8 cellular contexts compared by ENCODE assay signal in the genomic region with DNA sequence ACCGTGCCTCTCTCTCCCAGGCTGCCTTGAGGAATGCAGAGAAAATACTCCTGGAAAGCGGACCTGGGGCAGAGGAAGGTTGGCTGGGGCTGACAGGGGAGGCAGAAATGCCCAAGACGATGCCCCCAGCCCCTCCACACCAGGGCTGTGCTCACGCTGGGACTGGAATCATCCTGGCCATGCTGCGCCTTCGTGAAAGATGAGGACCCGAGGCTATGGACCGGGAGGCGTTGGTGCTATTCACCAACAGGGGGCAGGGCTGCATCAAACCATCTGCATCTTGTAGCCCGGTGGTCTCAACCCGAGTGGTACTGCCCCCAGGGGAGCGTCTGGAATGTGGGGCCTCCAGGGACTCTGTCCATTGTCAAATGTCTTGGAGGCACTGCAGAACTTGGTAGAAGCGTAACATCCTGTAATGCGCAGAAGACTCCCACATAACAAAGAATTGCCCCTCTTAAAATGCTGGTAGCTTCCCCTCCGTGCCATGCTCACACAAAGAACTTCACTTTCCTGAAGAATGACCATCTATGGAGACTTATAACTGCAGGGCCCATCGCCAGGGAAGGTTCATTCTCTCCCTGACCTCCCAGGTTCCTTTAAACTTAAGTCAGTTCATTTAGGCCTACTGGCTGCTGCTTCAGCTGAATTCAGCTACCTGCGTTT.
DNase-seq lines count a peak whose midpoint lies in the region; ATAC-seq and TF ChIP-seq lines count a peak whose summit lies in the region.

No MANE protein-coding gene starts in this region.

- no peaks in the 10 kb centered on the region for H3K79me1 ChIP-seq in neuronal stem cell (ENCODE audit: low read depth, low read length)

- ATAC-seq in esophagus mucosa (no peak), gastroesophageal sphincter (no peak)

- H3K4me2 ChIP-seq in neuronal stem cell (ENCODE audit: insufficient read depth, low read length, poor library complexity, severe bottlenecking) = no peak overlapping the region

- peak; percentile 42 for DNase-seq in NCI-H1105 treated with DMSO at 0.1 percent for 48 hours (lab: John Stamatoyannopoulos, UW)
- DNase-seq in NCI-H1105 (lab: John Stamatoyannopoulos, UW) = no peak
- peak; percentile 37 for DNase-seq in KBM-7
- no peak for DNase-seq in brain microvascular endothelial cell
- DNase-seq in neuronal stem cell (ENCODE audit: low spot score) = peak; percentile 78
- DNase-seq in effector memory CD4-positive, alpha-beta T cell = no peak

- no peak overlapping the region for H4K91ac ChIP-seq in neuronal stem cell (ENCODE audit: low read depth, low read length, poor library complexity)

- TF ChIP-seq CTCF in brain microvascular endothelial cell (IDR thresholded peaks at IDR 0.05; ENCODE audit: low read depth, low read length, missing control alignments) (peak; percentile 76), gastroesophageal sphincter (IDR thresholded peaks at IDR 0.05) (peak in 1 of 4 experiments; percentile 55)

- H3K23ac ChIP-seq in neuronal stem cell (ENCODE audit: low read depth, low read length, poor library complexity) = no peak overlapping the region

- peak overlapping the region; percentile 53 for H3K18ac ChIP-seq in neuronal stem cell (ENCODE audit: low read length)

- no peak overlapping the region for H3K4me3 ChIP-seq in brain microvascular endothelial cell (ENCODE audit: low read depth, low read length)
- H3K4me3 ChIP-seq in neuronal stem cell (ENCODE audit: low read length in 2 of 2) = no peak overlapping the region
- H3K4me3 ChIP-seq in effector memory CD4-positive, alpha-beta T cell (ENCODE audit: insufficient read depth, low read depth, low read length, poor library complexity, severe bottlenecking) = no peak overlapping the region
- no peak overlapping the region for H3K4me3 ChIP-seq in gastroesophageal sphincter

- no peak overlapping the region for H2BK5ac ChIP-seq in neuronal stem cell (ENCODE audit: low read length)

- TF ChIP-seq EP300 in gastroesophageal sphincter (IDR thresholded peaks at IDR 0.05) = no peak

- no peak overlapping the region for H4K8ac ChIP-seq in neuronal stem cell (ENCODE audit: low read depth, low read length)

- no peaks in the 10 kb centered on the region for H3K36me3 ChIP-seq in brain microvascular endothelial cell (replicated peaks)
- H3K36me3 ChIP-seq in neuronal stem cell (replicated peaks in 1 of 2; ENCODE audit: control insufficient read depth in 2 of 2, insufficient read depth in 2 of 2, low read length in 2 of 2) = peaks cover 0 to 1% of the 10 kb centered on the region in 2 donors
- no peaks in the 10 kb centered on the region for H3K36me3 ChIP-seq in effector memory CD4-positive, alpha-beta T cell (ENCODE audit: control insufficient read depth, insufficient read depth, low read length)
- H3K36me3 ChIP-seq in gastroesophageal sphincter = no peaks in the 10 kb centered on the region

- peak overlapping the region; percentile 86 for H2AFZ ChIP-seq in neuronal stem cell (ENCODE audit: low read length)

- H3K4me1 ChIP-seq in neuronal stem cell (ENCODE audit: control insufficient read depth in 2 of 2, insufficient read depth in 1 of 2, low read depth in 1 of 2, low read length in 2 of 2) (peaks cover 4 to 23% of the 10 kb centered on the region in 2 donors), gastroesophageal sphincter (no peaks in the 10 kb centered on the region)
- no peaks in the 10 kb centered on the region for H3K4me1 ChIP-seq in effector memory CD4-positive, alpha-beta T cell (ENCODE audit: control insufficient read depth, insufficient read depth, low read length, poor library complexity, severe bottlenecking)

- TF ChIP-seq POLR2A in gastroesophageal sphincter (IDR thresholded peaks at IDR 0.05) = no peak

- H3K4ac ChIP-seq in neuronal stem cell (ENCODE audit: low read length) = no peak overlapping the region

- H2AK5ac ChIP-seq in neuronal stem cell (ENCODE audit: low read depth, low read length) = no peak overlapping the region

- in situ Hi-C loops in KBM-7 (cut with MboI; ENCODE audit: low pct_unique_long_range_greater_than_20kb, low sequenced_read_pairs) = no loop called here
- in situ Hi-C loops in brain microvascular endothelial cell (cut with HindIII; ENCODE audit: low pct_ligation_motif_present, low sequenced_read_pairs) = no loop called here

- no peak overlapping the region for H2BK120ac ChIP-seq in neuronal stem cell (ENCODE audit: low read depth, low read length)

- H2BK12ac ChIP-seq in neuronal stem cell (ENCODE audit: low read length) = peak overlapping the region; percentile 19

- H2BK15ac ChIP-seq in neuronal stem cell (ENCODE audit: low read length) = no peak overlapping the region

- H3K14ac ChIP-seq in neuronal stem cell (ENCODE audit: low read length) = no peak overlapping the region

- H3K27ac ChIP-seq in brain microvascular endothelial cell = no peak overlapping the region
- no peak overlapping the region for H3K27ac ChIP-seq in neuronal stem cell (replicated peaks; ENCODE audit: low read length)
- H3K27ac ChIP-seq in effector memory CD4-positive, alpha-beta T cell (ENCODE audit: insufficient read depth, low read length, poor library complexity, severe bottlenecking) = no peak overlapping the region
- no peak overlapping the region for H3K27ac ChIP-seq in gastroesophageal sphincter

- H3K9me3 ChIP-seq in neuronal stem cell (replicated peaks in 1 of 2; ENCODE audit: control insufficient read depth in 2 of 2, insufficient read depth in 1 of 2, low read depth in 1 of 2, low read length in 2 of 2) (no peaks in the 10 kb centered on the region), gastroesophageal sphincter (no peaks in the 10 kb centered on the region)
- H3K9me3 ChIP-seq in effector memory CD4-positive, alpha-beta T cell (ENCODE audit: control insufficient read depth, low read length) = no peaks in the 10 kb centered on the region

- H3K27me3 ChIP-seq in brain microvascular endothelial cell (replicated peaks) (no peaks in the 10 kb centered on the region), neuronal stem cell (ENCODE audit: control insufficient read depth in 3 of 3, insufficient read depth in 3 of 3, low read depth in 1 of 3, low read length in 3 of 3) (peaks cover 0 to 23% (median 0%) of the 10 kb centered on the region in 3 experiments), gastroesophageal sphincter (peaks cover 36% of the 10 kb centered on the region)
- H3K27me3 ChIP-seq in effector memory CD4-positive, alpha-beta T cell (replicated peaks; ENCODE audit: control insufficient read depth, insufficient read depth, low read length, poor library complexity, severe bottlenecking) = peaks cover 3% of the 10 kb centered on the region

- H3K9ac ChIP-seq in neuronal stem cell (ENCODE audit: low read depth, low read length, poor library complexity) = no peak overlapping the region

- WGBS in neuronal stem cell (ENCODE audit: extremely low coverage in 2 of 2, insufficient read length in 2 of 2, insufficient replicate concordance in 1 of 2), 2 donors = no CpG with 5 or more reads among the region's 17 CpGs
- WGBS in gastroesophageal sphincter (ENCODE audit: low coverage in 1 of 2), 2 donors = 63 to 65% methylated on average over 6 of the region's 17 CpGs

Comparison
In these comparisons a context has a peak if more than half of its experiments do, and no peak if none do; other contexts are left out.
1. DNase-seq: peak in NCI-H1105 treated with DMSO at 0.1 percent for 48 hours (single experiment), KBM-7 (single experiment) and neuronal stem cell (single experiment); none in NCI-H1105 (single experiment), brain microvascular endothelial cell (single experiment) and effector memory CD4-positive, alpha-beta T cell (0 of 3).